ENCODE assay signal across 2 cellular contexts in genomic region chr1:93453911-93454310, GRCh38.
TF ChIP-seq lines count a peak whose summit lies in the region.

No MANE protein-coding gene starts in this region.

TF ChIP-seq in SK-N-SH, 30 proteins besides CTCF, POLR2A, EP300 and RAD21 (continued from another document):
- TF ChIP-seq IRF3 (IDR thresholded peaks at IDR 0.05; ENCODE audit: low read depth, low read length) (no peak), MEF2A (IDR thresholded peaks at IDR 0.05; ENCODE audit: borderline replicate concordance, low read depth) (no peak), SMC3 (IDR thresholded peaks at IDR 0.05; ENCODE audit: low read depth, low read length) (no peak), TCF12 (IDR thresholded peaks at IDR 0.05) (0 out of 2 replicates have a peak, but pooled peaks have one; percentile 7), RFX5 (IDR thresholded peaks at IDR 0.05; ENCODE audit: low read length) (no peak)

TF ChIP-seq in SK-N-SH treated with all-trans-retinoic acid at 6 μM for 48 hours, 23 proteins besides CTCF, POLR2A, EP300 and RAD21 (continued from another document):
- TF ChIP-seq, protein P1, sequence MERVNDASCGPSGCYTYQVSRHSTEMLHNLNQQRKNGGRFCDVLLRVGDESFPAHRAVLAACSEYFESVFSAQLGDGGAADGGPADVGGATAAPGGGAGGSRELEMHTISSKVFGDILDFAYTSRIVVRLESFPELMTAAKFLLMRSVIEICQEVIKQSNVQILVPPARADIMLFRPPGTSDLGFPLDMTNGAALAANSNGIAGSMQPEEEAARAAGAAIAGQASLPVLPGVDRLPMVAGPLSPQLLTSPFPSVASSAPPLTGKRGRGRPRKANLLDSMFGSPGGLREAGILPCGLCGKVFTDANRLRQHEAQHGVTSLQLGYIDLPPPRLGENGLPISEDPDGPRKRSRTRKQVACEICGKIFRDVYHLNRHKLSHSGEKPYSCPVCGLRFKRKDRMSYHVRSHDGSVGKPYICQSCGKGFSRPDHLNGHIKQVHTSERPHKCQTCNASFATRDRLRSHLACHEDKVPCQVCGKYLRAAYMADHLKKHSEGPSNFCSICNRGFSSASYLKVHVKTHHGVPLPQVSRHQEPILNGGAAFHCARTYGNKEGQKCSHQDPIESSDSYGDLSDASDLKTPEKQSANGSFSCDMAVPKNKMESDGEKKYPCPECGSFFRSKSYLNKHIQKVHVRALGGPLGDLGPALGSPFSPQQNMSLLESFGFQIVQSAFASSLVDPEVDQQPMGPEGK (CRISPR knock-in tag; IDR thresholded peaks at IDR 0.05; ENCODE audit: borderline replicate concordance) = no peak
- TF ChIP-seq TOX (CRISPR knock-in tag; IDR thresholded peaks at IDR 0.05; ENCODE audit: borderline replicate concordance) (no peak), CREB5 (CRISPR knock-in tag; IDR thresholded peaks at IDR 0.05; ENCODE audit: low read depth) (no peak), PPARA (CRISPR knock-in tag; IDR thresholded peaks at IDR 0.05; ENCODE audit: borderline replicate concordance) (no peak), ZFP30 (CRISPR knock-in tag; IDR thresholded peaks at IDR 0.05) (no peak), ARNTL (CRISPR knock-in tag; IDR thresholded peaks at IDR 0.05; ENCODE audit: borderline replicate concordance, low read depth) (no peak), ZNF565 (CRISPR knock-in tag; conservative IDR thresholded peaks at IDR 0.05; ENCODE audit: low read depth) (no peak), TSHZ2 (CRISPR knock-in tag; IDR thresholded peaks at IDR 0.05) (no peak), OSR1 (CRISPR knock-in tag; IDR thresholded peaks at IDR 0.05) (no peak), ZC3H10 (CRISPR knock-in tag; IDR thresholded peaks at IDR 0.05) (no peak), ZNF70 (CRISPR knock-in tag; IDR thresholded peaks at IDR 0.05) (no peak)
TF ChIP-seq in SK-N-SH treated with all-trans-retinoic acid at 6 μM for 48 hours: peak in this region for 0.
